1 cellular context compared by ENCODE assay signal in genomic region chr2:171432969-171433762, GRCh38.
TF ChIP-seq lines count a peak whose summit lies in the region.

No MANE protein-coding gene starts in this region.

TF ChIP-seq in HepG2, 621 proteins besides CTCF, POLR2A, EP300 and RAD21 (continued from another document and continues in another):
- no peak for TF ChIP-seq ZNF710 (CRISPR knock-in tag; IDR thresholded peaks at IDR 0.05; ENCODE audit: borderline replicate concordance)
- TF ChIP-seq ATF7 (IDR thresholded peaks at IDR 0.05), result no peak
- no peak for TF ChIP-seq ATF7 (CRISPR knock-in tag; IDR thresholded peaks at IDR 0.05)
- TF ChIP-seq, protein P1, sequence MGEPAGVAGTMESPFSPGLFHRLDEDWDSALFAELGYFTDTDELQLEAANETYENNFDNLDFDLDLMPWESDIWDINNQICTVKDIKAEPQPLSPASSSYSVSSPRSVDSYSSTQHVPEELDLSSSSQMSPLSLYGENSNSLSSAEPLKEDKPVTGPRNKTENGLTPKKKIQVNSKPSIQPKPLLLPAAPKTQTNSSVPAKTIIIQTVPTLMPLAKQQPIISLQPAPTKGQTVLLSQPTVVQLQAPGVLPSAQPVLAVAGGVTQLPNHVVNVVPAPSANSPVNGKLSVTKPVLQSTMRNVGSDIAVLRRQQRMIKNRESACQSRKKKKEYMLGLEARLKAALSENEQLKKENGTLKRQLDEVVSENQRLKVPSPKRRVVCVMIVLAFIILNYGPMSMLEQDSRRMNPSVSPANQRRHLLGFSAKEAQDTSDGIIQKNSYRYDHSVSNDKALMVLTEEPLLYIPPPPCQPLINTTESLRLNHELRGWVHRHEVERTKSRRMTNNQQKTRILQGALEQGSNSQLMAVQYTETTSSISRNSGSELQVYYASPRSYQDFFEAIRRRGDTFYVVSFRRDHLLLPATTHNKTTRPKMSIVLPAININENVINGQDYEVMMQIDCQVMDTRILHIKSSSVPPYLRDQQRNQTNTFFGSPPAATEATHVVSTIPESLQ (CRISPR knock-in tag; conservative IDR thresholded peaks at IDR 0.05), result no peak
- no peak for TF ChIP-seq FOXA3 (CRISPR knock-in tag; IDR thresholded peaks at IDR 0.05)
- no peak for TF ChIP-seq SOX5 (CRISPR knock-in tag; IDR thresholded peaks at IDR 0.05; ENCODE audit: borderline replicate concordance)
- no peak for TF ChIP-seq SP1 (IDR thresholded peaks at IDR 0.05)
- TF ChIP-seq SP1 (CRISPR knock-in tag; IDR thresholded peaks at IDR 0.05), result no peak
- no peak for TF ChIP-seq ZNF746 (CRISPR knock-in tag; IDR thresholded peaks at IDR 0.05)
- no peak for TF ChIP-seq SALL2 (CRISPR knock-in tag; IDR thresholded peaks at IDR 0.05)
- 0 out of 2 replicates have a peak, but pooled peaks have one; percentile 24 for TF ChIP-seq SRY (CRISPR knock-in tag; IDR thresholded peaks at IDR 0.05)
- no peak for TF ChIP-seq ZFP1 (CRISPR knock-in tag; IDR thresholded peaks at IDR 0.05)
- TF ChIP-seq ZNF367 (CRISPR knock-in tag; IDR thresholded peaks at IDR 0.05; ENCODE audit: borderline replicate concordance), result no peak
- no peak for TF ChIP-seq GPN1 (CRISPR knock-in tag; IDR thresholded peaks at IDR 0.05; ENCODE audit: borderline replicate concordance)
- TF ChIP-seq TP53 (CRISPR knock-in tag; conservative IDR thresholded peaks at IDR 0.05), result no peak
- TF ChIP-seq, protein P2, sequence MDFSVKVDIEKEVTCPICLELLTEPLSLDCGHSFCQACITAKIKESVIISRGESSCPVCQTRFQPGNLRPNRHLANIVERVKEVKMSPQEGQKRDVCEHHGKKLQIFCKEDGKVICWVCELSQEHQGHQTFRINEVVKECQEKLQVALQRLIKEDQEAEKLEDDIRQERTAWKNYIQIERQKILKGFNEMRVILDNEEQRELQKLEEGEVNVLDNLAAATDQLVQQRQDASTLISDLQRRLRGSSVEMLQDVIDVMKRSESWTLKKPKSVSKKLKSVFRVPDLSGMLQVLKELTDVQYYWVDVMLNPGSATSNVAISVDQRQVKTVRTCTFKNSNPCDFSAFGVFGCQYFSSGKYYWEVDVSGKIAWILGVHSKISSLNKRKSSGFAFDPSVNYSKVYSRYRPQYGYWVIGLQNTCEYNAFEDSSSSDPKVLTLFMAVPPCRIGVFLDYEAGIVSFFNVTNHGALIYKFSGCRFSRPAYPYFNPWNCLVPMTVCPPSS (IDR thresholded peaks at IDR 0.05), result no peak
- no peak for TF ChIP-seq ZFP91 (CRISPR knock-in tag; IDR thresholded peaks at IDR 0.05; ENCODE audit: borderline replicate concordance)
- TF ChIP-seq ZNF30 (CRISPR knock-in tag; IDR thresholded peaks at IDR 0.05), result no peak
- TF ChIP-seq, protein P3, sequence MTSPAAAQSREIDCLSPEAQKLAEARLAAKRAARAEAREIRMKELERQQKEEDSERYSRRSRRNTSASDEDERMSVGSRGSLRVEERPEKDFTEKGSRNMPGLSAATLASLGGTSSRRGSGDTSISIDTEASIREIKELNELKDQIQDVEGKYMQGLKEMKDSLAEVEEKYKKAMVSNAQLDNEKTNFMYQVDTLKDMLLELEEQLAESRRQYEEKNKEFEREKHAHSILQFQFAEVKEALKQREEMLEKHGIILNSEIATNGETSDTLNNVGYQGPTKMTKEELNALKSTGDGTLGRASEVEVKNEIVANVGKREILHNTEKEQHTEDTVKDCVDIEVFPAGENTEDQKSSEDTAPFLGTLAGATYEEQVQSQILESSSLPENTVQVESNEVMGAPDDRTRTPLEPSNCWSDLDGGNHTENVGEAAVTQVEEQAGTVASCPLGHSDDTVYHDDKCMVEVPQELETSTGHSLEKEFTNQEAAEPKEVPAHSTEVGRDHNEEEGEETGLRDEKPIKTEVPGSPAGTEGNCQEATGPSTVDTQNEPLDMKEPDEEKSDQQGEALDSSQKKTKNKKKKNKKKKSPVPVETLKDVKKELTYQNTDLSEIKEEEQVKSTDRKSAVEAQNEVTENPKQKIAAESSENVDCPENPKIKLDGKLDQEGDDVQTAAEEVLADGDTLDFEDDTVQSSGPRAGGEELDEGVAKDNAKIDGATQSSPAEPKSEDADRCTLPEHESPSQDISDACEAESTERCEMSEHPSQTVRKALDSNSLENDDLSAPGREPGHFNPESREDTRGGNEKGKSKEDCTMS (CRISPR knock-in tag; conservative IDR thresholded peaks at IDR 0.05), result no peak
- no peak for TF ChIP-seq HNF4G (IDR thresholded peaks at IDR 0.05; ENCODE audit: borderline replicate concordance, low read depth, low read length)
- no peak for TF ChIP-seq HNF4G (CRISPR knock-in tag; IDR thresholded peaks at IDR 0.05; ENCODE audit: borderline replicate concordance, low read depth)
- TF ChIP-seq FOSL1 (CRISPR knock-in tag; IDR thresholded peaks at IDR 0.05; ENCODE audit: borderline replicate concordance), result no peak
- TF ChIP-seq HOXD1 (CRISPR knock-in tag; IDR thresholded peaks at IDR 0.05), result no peak
- no peak for TF ChIP-seq ATF7-NPFF (CRISPR knock-in tag; IDR thresholded peaks at IDR 0.05; ENCODE audit: low read depth)
- TF ChIP-seq ZNF704 (CRISPR knock-in tag; IDR thresholded peaks at IDR 0.05; ENCODE audit: borderline replicate concordance), result no peak; the same call in 1 of the 2 replicates
- TF ChIP-seq, protein P4, sequence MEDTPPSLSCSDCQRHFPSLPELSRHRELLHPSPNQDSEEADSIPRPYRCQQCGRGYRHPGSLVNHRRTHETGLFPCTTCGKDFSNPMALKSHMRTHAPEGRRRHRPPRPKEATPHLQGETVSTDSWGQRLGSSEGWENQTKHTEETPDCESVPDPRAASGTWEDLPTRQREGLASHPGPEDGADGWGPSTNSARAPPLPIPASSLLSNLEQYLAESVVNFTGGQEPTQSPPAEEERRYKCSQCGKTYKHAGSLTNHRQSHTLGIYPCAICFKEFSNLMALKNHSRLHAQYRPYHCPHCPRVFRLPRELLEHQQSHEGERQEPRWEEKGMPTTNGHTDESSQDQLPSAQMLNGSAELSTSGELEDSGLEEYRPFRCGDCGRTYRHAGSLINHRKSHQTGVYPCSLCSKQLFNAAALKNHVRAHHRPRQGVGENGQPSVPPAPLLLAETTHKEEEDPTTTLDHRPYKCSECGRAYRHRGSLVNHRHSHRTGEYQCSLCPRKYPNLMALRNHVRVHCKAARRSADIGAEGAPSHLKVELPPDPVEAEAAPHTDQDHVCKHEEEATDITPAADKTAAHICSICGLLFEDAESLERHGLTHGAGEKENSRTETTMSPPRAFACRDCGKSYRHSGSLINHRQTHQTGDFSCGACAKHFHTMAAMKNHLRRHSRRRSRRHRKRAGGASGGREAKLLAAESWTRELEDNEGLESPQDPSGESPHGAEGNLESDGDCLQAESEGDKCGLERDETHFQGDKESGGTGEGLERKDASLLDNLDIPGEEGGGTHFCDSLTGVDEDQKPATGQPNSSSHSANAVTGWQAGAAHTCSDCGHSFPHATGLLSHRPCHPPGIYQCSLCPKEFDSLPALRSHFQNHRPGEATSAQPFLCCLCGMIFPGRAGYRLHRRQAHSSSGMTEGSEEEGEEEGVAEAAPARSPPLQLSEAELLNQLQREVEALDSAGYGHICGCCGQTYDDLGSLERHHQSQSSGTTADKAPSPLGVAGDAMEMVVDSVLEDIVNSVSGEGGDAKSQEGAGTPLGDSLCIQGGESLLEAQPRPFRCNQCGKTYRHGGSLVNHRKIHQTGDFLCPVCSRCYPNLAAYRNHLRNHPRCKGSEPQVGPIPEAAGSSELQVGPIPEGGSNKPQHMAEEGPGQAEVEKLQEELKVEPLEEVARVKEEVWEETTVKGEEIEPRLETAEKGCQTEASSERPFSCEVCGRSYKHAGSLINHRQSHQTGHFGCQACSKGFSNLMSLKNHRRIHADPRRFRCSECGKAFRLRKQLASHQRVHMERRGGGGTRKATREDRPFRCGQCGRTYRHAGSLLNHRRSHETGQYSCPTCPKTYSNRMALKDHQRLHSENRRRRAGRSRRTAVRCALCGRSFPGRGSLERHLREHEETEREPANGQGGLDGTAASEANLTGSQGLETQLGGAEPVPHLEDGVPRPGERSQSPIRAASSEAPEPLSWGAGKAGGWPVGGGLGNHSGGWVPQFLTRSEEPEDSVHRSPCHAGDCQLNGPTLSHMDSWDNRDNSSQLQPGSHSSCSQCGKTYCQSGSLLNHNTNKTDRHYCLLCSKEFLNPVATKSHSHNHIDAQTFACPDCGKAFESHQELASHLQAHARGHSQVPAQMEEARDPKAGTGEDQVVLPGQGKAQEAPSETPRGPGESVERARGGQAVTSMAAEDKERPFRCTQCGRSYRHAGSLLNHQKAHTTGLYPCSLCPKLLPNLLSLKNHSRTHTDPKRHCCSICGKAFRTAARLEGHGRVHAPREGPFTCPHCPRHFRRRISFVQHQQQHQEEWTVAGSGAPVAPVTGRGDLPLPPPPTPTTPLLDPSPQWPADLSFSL (CRISPR knock-in tag; IDR thresholded peaks at IDR 0.05), result no peak
- TF ChIP-seq CBFB (CRISPR knock-in tag; IDR thresholded peaks at IDR 0.05), result no peak
- TF ChIP-seq HMGA1 (CRISPR knock-in tag; conservative IDR thresholded peaks at IDR 0.05), result no peak
- TF ChIP-seq FOXK2 (IDR thresholded peaks at IDR 0.05), result no peak
- no peak for TF ChIP-seq ARHGAP35 (CRISPR knock-in tag; IDR thresholded peaks at IDR 0.05; ENCODE audit: borderline replicate concordance)
- peak; percentile 32; the same call in 1 of the 2 replicates for TF ChIP-seq ZNF441 (CRISPR knock-in tag; IDR thresholded peaks at IDR 0.05; ENCODE audit: borderline replicate concordance)
- peak; percentile 69; the same call in 1 of the 2 replicates for TF ChIP-seq ZFP36L1 (CRISPR knock-in tag; IDR thresholded peaks at IDR 0.05)
- no peak for TF ChIP-seq MED8 (CRISPR knock-in tag; IDR thresholded peaks at IDR 0.05; ENCODE audit: insufficient replicate concordance)
- no peak for TF ChIP-seq NRL (CRISPR knock-in tag; IDR thresholded peaks at IDR 0.05; ENCODE audit: borderline replicate concordance)
- TF ChIP-seq, protein P5, sequence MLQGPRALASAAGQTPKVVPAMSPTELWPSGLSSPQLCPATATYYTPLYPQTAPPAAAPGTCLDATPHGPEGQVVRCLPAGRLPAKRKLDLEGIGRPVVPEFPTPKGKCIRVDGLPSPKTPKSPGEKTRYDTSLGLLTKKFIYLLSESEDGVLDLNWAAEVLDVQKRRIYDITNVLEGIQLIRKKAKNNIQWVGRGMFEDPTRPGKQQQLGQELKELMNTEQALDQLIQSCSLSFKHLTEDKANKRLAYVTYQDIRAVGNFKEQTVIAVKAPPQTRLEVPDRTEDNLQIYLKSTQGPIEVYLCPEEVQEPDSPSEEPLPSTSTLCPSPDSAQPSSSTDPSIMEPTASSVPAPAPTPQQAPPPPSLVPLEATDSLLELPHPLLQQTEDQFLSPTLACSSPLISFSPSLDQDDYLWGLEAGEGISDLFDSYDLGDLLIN (CRISPR knock-in tag; IDR thresholded peaks at IDR 0.05; ENCODE audit: borderline replicate concordance), result no peak
- 0 out of 2 replicates have a peak, but pooled peaks have one; percentile 6 for TF ChIP-seq ZSCAN25 (CRISPR knock-in tag; IDR thresholded peaks at IDR 0.05)
- peak; percentile 39; the same call in 1 of the 2 replicates for TF ChIP-seq HNF4A (CRISPR knock-in tag; IDR thresholded peaks at IDR 0.05)
